ENCODE assay signal across 1 cellular context in the genomic region with DNA sequence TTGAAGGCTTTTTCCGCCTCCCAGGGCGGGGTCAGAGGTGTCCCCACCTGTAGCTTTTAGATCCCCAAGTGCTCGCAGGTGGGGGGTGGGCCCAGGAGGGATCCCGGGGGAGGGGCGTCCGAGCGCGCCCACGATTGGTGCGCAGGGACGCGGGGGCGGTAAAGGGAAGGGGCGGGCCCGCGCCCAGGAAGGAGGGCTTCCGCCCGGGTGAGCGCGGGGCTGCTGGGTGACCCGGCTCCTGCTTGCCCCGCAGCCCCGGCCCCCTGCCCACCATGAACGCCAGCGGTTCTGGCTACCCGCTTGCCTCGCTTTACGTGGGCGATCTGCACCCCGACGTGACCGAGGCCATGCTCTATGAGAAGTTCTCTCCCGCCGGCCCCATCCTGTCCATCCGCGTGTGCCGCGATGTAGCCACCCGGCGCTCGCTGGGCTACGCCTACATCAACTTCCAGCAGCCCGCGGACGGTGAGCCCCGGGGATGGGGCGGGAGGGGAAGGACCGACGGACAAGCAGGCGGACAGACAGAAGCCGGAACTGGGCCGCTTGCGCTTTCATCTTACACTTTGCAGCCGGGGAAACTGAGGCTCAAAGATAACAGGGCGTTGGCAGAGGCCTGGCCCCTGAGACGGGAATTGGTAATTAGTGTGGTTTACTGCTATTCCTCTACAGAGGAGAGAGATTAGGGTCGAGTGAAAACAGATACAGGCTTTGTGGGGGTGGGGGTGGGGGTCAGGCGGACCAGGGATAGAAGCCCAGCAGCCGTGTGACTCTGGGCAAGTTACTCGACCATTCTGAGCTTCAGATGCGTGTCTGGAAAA.
TF ChIP-seq lines count a peak whose summit lies in the region.

A gene (plus strand): TSS at position 189 of the 818 bp plus-strand sequence. CDS start 84 bp downstream, at position 273.

TF ChIP-seq in HepG2, 621 proteins besides CTCF, POLR2A, EP300 and RAD21 (continued from another document and continues in another):
- TF ChIP-seq, protein P1, sequence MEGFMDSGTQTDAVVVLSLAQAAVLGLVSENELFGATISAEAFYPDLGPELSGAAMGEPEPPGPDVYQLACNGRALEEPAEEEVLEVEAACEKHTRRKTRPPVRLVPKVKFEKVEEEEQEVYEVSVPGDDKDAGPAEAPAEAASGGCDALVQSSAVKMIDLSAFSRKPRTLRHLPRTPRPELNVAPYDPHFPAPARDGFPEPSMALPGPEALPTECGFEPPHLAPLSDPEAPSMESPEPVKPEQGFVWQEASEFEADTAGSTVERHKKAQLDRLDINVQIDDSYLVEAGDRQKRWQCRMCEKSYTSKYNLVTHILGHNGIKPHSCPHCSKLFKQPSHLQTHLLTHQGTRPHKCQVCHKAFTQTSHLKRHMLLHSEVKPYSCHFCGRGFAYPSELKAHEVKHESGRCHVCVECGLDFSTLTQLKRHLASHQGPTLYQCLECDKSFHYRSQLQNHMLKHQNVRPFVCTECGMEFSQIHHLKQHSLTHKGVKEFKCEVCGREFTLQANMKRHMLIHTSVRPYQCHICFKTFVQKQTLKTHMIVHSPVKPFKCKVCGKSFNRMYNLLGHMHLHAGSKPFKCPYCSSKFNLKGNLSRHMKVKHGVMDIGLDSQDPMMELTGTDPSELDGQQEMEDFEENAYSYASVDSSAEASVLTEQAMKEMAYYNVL (CRISPR knock-in tag; IDR thresholded peaks at IDR 0.05; ENCODE audit: borderline replicate concordance): peak; percentile 17; the same call in 1 of the 2 replicates
- no peak for TF ChIP-seq RFX5 (IDR thresholded peaks at IDR 0.05; ENCODE audit: low read depth, low read length)
- TF ChIP-seq, protein P2, sequence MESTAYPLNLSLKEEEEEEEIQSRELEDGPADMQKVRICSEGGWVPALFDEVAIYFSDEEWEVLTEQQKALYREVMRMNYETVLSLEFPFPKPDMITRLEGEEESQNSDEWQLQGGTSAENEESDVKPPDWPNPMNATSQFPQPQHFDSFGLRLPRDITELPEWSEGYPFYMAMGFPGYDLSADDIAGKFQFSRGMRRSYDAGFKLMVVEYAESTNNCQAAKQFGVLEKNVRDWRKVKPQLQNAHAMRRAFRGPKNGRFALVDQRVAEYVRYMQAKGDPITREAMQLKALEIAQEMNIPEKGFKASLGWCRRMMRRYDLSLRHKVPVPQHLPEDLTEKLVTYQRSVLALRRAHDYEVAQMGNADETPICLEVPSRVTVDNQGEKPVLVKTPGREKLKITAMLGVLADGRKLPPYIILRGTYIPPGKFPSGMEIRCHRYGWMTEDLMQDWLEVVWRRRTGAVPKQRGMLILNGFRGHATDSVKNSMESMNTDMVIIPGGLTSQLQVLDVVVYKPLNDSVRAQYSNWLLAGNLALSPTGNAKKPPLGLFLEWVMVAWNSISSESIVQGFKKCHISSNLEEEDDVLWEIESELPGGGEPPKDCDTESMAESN (CRISPR knock-in tag; conservative IDR thresholded peaks at IDR 0.05): peak; percentile 82
- peak; percentile 84; the same call in 1 of the 2 replicates for TF ChIP-seq ELF4 (CRISPR knock-in tag; IDR thresholded peaks at IDR 0.05; ENCODE audit: borderline replicate concordance)
- peak; percentile 37; the same call in 1 of the 2 replicates for TF ChIP-seq GATA4 (IDR thresholded peaks at IDR 0.05; ENCODE audit: borderline replicate concordance, low read depth)
- TF ChIP-seq ZNF20 (CRISPR knock-in tag; IDR thresholded peaks at IDR 0.05): no peak
- TF ChIP-seq, protein P3, sequence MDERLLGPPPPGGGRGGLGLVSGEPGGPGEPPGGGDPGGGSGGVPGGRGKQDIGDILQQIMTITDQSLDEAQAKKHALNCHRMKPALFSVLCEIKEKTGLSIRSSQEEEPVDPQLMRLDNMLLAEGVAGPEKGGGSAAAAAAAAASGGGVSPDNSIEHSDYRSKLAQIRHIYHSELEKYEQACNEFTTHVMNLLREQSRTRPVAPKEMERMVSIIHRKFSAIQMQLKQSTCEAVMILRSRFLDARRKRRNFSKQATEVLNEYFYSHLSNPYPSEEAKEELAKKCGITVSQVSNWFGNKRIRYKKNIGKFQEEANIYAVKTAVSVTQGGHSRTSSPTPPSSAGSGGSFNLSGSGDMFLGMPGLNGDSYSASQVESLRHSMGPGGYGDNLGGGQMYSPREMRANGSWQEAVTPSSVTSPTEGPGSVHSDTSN (CRISPR knock-in tag; IDR thresholded peaks at IDR 0.05): no peak
- peak; percentile 40; the same call in 1 of the 2 replicates for TF ChIP-seq NFE2 (CRISPR knock-in tag; IDR thresholded peaks at IDR 0.05)
- peak; percentile 90 for TF ChIP-seq ZNF777 (CRISPR knock-in tag; IDR thresholded peaks at IDR 0.05)
- no peak; the same call in none of the 2 replicates for TF ChIP-seq FOXO1 (CRISPR knock-in tag; IDR thresholded peaks at IDR 0.05)
- 0 out of 2 replicates have a peak, but pooled peaks have one; percentile 32 for TF ChIP-seq ZNF329 (CRISPR knock-in tag; IDR thresholded peaks at IDR 0.05; ENCODE audit: low read depth)
- TF ChIP-seq HES4 (CRISPR knock-in tag; IDR thresholded peaks at IDR 0.05; ENCODE audit: borderline replicate concordance): no peak; the same call in 1 of the 2 replicates
- TF ChIP-seq FIP1L1 (IDR thresholded peaks at IDR 0.05; ENCODE audit: borderline replicate concordance, insufficient read depth, low read depth, low read length): no peak
- TF ChIP-seq, protein P4, sequence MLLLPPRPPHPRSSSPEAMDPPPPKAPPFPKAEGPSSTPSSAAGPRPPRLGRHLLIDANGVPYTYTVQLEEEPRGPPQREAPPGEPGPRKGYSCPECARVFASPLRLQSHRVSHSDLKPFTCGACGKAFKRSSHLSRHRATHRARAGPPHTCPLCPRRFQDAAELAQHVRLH (CRISPR knock-in tag; IDR thresholded peaks at IDR 0.05; ENCODE audit: borderline replicate concordance, low read depth): peak; percentile 63
- no peak for TF ChIP-seq PAX8 (CRISPR knock-in tag; IDR thresholded peaks at IDR 0.05; ENCODE audit: borderline replicate concordance)
- TF ChIP-seq HOXA7 (CRISPR knock-in tag; IDR thresholded peaks at IDR 0.05): peak; percentile 83; the same call in 1 of the 2 replicates
- no peak for TF ChIP-seq FOXP1 (IDR thresholded peaks at IDR 0.05)
- no peak for TF ChIP-seq FOXP1 (CRISPR knock-in tag; IDR thresholded peaks at IDR 0.05)
- TF ChIP-seq SALL1 (CRISPR knock-in tag; IDR thresholded peaks at IDR 0.05): peak; percentile 86
- TF ChIP-seq NFE2L1 (CRISPR knock-in tag; IDR thresholded peaks at IDR 0.05; ENCODE audit: borderline replicate concordance): no peak
- TF ChIP-seq, protein P5, sequence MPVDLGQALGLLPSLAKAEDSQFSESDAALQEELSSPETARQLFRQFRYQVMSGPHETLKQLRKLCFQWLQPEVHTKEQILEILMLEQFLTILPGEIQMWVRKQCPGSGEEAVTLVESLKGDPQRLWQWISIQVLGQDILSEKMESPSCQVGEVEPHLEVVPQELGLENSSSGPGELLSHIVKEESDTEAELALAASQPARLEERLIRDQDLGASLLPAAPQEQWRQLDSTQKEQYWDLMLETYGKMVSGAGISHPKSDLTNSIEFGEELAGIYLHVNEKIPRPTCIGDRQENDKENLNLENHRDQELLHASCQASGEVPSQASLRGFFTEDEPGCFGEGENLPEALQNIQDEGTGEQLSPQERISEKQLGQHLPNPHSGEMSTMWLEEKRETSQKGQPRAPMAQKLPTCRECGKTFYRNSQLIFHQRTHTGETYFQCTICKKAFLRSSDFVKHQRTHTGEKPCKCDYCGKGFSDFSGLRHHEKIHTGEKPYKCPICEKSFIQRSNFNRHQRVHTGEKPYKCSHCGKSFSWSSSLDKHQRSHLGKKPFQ (CRISPR knock-in tag; IDR thresholded peaks at IDR 0.05; ENCODE audit: insufficient replicate concordance): peak; percentile 84
- peak; percentile 21; the same call in 1 of the 2 replicates for TF ChIP-seq NCOA1 (CRISPR knock-in tag; IDR thresholded peaks at IDR 0.05)
- TF ChIP-seq ZNF124 (CRISPR knock-in tag; IDR thresholded peaks at IDR 0.05): peak; percentile 57; the same call in 1 of the 2 replicates
- peak; percentile 52; the same call in 1 of the 2 replicates for TF ChIP-seq GZF1 (CRISPR knock-in tag; IDR thresholded peaks at IDR 0.05)
- TF ChIP-seq, protein P6, sequence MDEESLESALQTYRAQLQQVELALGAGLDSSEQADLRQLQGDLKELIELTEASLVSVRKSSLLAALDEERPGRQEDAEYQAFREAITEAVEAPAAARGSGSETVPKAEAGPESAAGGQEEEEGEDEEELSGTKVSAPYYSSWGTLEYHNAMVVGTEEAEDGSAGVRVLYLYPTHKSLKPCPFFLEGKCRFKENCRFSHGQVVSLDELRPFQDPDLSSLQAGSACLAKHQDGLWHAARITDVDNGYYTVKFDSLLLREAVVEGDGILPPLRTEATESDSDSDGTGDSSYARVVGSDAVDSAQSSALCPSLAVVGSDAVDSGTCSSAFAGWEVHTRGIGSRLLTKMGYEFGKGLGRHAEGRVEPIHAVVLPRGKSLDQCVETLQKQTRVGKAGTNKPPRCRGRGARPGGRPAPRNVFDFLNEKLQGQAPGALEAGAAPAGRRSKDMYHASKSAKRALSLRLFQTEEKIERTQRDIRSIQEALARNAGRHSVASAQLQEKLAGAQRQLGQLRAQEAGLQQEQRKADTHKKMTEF (CRISPR knock-in tag; IDR thresholded peaks at IDR 0.05): peak; percentile 92
- peak; percentile 90 for TF ChIP-seq MYC (CRISPR knock-in tag; IDR thresholded peaks at IDR 0.05; ENCODE audit: borderline replicate concordance)
- no peak for TF ChIP-seq JUN (CRISPR knock-in tag; IDR thresholded peaks at IDR 0.05)
- TF ChIP-seq, protein P7, sequence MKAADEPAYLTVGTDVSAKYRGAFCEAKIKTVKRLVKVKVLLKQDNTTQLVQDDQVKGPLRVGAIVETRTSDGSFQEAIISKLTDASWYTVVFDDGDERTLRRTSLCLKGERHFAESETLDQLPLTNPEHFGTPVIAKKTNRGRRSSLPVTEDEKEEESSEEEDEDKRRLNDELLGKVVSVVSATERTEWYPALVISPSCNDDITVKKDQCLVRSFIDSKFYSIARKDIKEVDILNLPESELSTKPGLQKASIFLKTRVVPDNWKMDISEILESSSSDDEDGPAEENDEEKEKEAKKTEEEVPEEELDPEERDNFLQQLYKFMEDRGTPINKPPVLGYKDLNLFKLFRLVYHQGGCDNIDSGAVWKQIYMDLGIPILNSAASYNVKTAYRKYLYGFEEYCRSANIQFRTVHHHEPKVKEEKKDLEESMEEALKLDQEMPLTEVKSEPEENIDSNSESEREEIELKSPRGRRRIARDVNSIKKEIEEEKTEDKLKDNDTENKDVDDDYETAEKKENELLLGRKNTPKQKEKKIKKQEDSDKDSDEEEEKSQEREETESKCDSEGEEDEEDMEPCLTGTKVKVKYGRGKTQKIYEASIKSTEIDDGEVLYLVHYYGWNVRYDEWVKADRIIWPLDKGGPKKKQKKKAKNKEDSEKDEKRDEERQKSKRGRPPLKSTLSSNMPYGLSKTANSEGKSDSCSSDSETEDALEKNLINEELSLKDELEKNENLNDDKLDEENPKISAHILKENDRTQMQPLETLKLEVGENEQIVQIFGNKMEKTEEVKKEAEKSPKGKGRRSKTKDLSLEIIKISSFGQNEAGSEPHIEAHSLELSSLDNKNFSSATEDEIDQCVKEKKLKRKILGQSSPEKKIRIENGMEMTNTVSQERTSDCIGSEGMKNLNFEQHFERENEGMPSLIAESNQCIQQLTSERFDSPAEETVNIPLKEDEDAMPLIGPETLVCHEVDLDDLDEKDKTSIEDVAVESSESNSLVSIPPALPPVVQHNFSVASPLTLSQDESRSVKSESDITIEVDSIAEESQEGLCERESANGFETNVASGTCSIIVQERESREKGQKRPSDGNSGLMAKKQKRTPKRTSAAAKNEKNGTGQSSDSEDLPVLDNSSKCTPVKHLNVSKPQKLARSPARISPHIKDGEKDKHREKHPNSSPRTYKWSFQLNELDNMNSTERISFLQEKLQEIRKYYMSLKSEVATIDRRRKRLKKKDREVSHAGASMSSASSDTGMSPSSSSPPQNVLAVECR (CRISPR knock-in tag; IDR thresholded peaks at IDR 0.05; ENCODE audit: borderline replicate concordance): peak; percentile 97
- TF ChIP-seq, protein P8, sequence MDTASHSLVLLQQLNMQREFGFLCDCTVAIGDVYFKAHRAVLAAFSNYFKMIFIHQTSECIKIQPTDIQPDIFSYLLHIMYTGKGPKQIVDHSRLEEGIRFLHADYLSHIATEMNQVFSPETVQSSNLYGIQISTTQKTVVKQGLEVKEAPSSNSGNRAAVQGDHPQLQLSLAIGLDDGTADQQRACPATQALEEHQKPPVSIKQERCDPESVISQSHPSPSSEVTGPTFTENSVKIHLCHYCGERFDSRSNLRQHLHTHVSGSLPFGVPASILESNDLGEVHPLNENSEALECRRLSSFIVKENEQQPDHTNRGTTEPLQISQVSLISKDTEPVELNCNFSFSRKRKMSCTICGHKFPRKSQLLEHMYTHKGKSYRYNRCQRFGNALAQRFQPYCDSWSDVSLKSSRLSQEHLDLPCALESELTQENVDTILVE (CRISPR knock-in tag; IDR thresholded peaks at IDR 0.05): peak; percentile 78
- TF ChIP-seq ZMAT3 (CRISPR knock-in tag; conservative IDR thresholded peaks at IDR 0.05): peak; percentile 20; the same call in 1 of the 2 replicates
- TF ChIP-seq ZNF83 (CRISPR knock-in tag; IDR thresholded peaks at IDR 0.05; ENCODE audit: borderline replicate concordance): peak; percentile 82; the same call in 1 of the 2 replicates
- TF ChIP-seq ZNF552 (CRISPR knock-in tag; IDR thresholded peaks at IDR 0.05; ENCODE audit: borderline replicate concordance): no peak
- TF ChIP-seq ZZZ3 (CRISPR knock-in tag; IDR thresholded peaks at IDR 0.05; ENCODE audit: borderline replicate concordance): no peak
- TF ChIP-seq, protein P9, sequence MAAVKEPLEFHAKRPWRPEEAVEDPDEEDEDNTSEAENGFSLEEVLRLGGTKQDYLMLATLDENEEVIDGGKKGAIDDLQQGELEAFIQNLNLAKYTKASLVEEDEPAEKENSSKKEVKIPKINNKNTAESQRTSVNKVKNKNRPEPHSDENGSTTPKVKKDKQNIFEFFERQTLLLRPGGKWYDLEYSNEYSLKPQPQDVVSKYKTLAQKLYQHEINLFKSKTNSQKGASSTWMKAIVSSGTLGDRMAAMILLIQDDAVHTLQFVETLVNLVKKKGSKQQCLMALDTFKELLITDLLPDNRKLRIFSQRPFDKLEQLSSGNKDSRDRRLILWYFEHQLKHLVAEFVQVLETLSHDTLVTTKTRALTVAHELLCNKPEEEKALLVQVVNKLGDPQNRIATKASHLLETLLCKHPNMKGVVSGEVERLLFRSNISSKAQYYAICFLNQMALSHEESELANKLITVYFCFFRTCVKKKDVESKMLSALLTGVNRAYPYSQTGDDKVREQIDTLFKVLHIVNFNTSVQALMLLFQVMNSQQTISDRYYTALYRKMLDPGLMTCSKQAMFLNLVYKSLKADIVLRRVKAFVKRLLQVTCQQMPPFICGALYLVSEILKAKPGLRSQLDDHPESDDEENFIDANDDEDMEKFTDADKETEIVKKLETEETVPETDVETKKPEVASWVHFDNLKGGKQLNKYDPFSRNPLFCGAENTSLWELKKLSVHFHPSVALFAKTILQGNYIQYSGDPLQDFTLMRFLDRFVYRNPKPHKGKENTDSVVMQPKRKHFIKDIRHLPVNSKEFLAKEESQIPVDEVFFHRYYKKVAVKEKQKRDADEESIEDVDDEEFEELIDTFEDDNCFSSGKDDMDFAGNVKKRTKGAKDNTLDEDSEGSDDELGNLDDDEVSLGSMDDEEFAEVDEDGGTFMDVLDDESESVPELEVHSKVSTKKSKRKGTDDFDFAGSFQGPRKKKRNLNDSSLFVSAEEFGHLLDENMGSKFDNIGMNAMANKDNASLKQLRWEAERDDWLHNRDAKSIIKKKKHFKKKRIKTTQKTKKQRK (IDR thresholded peaks at IDR 0.05; ENCODE audit: low read length): no peak
- TF ChIP-seq, protein P10, sequence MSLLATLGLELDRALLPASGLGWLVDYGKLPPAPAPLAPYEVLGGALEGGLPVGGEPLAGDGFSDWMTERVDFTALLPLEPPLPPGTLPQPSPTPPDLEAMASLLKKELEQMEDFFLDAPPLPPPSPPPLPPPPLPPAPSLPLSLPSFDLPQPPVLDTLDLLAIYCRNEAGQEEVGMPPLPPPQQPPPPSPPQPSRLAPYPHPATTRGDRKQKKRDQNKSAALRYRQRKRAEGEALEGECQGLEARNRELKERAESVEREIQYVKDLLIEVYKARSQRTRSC (CRISPR knock-in tag; IDR thresholded peaks at IDR 0.05; ENCODE audit: low read depth): 0 out of 2 replicates have a peak, but pooled peaks have one; percentile 45
- TF ChIP-seq PHF20 (CRISPR knock-in tag; IDR thresholded peaks at IDR 0.05): peak; percentile 51; the same call in 1 of the 2 replicates
